23 cellular contexts compared by ENCODE assay signal in the genomic region with DNA sequence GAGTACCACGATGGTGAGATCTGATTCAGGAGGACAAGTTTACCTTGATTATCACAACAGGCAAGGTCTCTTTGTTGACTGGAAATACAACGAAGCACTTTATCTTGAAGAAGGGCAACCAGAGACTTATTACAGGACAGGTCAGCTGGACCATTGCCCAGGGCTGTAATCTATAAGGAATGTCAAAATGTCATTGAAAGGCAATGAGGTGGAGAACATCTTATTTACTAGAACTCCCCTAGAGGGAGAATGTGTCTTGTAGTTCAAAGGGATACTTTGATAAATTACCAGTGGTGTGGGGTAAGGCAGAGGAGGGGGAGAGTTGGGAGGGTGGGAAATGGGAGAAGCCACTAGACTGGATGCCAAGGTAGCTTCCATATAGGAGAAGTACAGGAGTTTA.
"Had no signal": no experiment of that assay in that cellular context is flagged by ENCODE, and none has a peak within 500 bp of the region (broad histone marks: within the 10 kb centered on the region; RNA-seq: fewer than 3 reads in every experiment).

No MANE protein-coding gene starts in this region.

- H3K9me3 ChIP-seq: adrenal gland, body of pancreas, Peyer's patch, SJSA1 had no signal

- H3K36me3 ChIP-seq: adrenal gland, Peyer's patch, SJSA1 had no signal

- ATAC-seq: activated CD4-positive, CD25-positive, alpha-beta regulatory T cell treated with anti-CD3 and anti-CD28 coated beads, Interleukin-2, amount 50 U/mL, for 24 hours; activated CD8-positive, alpha-beta T cell treated with anti-CD3 and anti-CD28 coated beads, Interleukin-2, amount 10 ng/mL, durations not matched to agents 7 days and 5 days; body of pancreas; SK-N-SH treated with all-trans-retinoic acid at 6 μM for 48 hours had no signal

- H3K4me3 ChIP-seq: adrenal gland, body of pancreas, Peyer's patch, SJSA1 had no signal

- DNase-seq: activated CD4-positive, alpha-beta T cell treated with anti-CD3 and anti-CD28 coated beads for 4 hours; activated CD8-positive, alpha-beta memory T cell treated with anti-CD3 and anti-CD28 coated beads, Interleukin-2, amount 50 U/mL, for 48 hours; activated CD8-positive, alpha-beta T cell treated with anti-CD3 and anti-CD28 coated beads, Interleukin-2, amount 10 ng/mL, durations not matched to agents 7 days and 5 days; activated naive CD4-positive, alpha-beta T cell treated with anti-CD3 and anti-CD28 coated beads, Interleukin-2, amount 50 U/mL, for 16 hours; activated naive CD8-positive, alpha-beta T cell treated with anti-CD3 and anti-CD28 coated beads, Interleukin-2, amount 10 ng/mL, durations not matched to agents 7 days and 5 days; activated T-cell treated with anti-CD3 and anti-CD28 coated beads, Interleukin-2, amount 50 U/mL, for 1 hour; aorta; body of pancreas; central memory CD4-positive, alpha-beta T cell; Karpas-422; NCI-H1105 treated with DMSO at 0.1 percent for 48 hours; NCI-H1436 treated with DMSO at 0.1 percent for 48 hours; NCI-H187; NCI-H2081; NCI-H510A; NCI-H526 treated with DMSO at 0.1 percent for 48 hours; Peyer's patch; SHP77; SW 1271 had no signal

- H3K27ac ChIP-seq: adrenal gland, body of pancreas, Peyer's patch, SJSA1 had no signal

- H3K27me3 ChIP-seq: adrenal gland, body of pancreas, Peyer's patch, SJSA1 had no signal

- H3K4me1 ChIP-seq: adrenal gland, body of pancreas, Peyer's patch, SJSA1 had no signal
